In genomic region chr1:230825061-230825803, GRCh38 we compare ENCODE assay signal across 10 cellular contexts. TPM values are rescaled to one million over a fixed set of nuclear protein-coding genes. Genes with fewer than 3 reads are reported as not detected.
DNase-seq lines count a peak whose midpoint lies in the region; ATAC-seq, FAIRE-seq and TF ChIP-seq lines count a peak whose summit lies in the region.
"Had no signal": no experiment of that assay in that cellular context is flagged by ENCODE, and none has a peak within 500 bp of the region (broad histone marks: within the 10 kb centered on the region; RNA-seq: fewer than 3 reads in every experiment).

No MANE protein-coding gene starts in this region.

- DNase-seq in NCI-H82 (lab: John Stamatoyannopoulos, UW), result peak; percentile 25
- no peak for DNase-seq in NCI-H82 treated with DMSO at 0.1 percent for 48 hours (lab: John Stamatoyannopoulos, UW; ENCODE audit: unreplicated experiment)
- DNase-seq in astrocyte (ENCODE audit: low read depth), result peak; percentile 66
- DNase-seq in hepatocyte (ENCODE audit: low spot score), result peak; percentile 73
- DNase-seq in upper lobe of right lung, result no peak
- DNase-seq in NCI-H146 treated with DMSO at 0.1 percent for 48 hours (lab: John Stamatoyannopoulos, UW; ENCODE audit: unreplicated experiment), result no peak
- no peak for DNase-seq in KBM-7
- DNase-seq: activated effector memory CD4-positive, alpha-beta T cell treated with anti-CD3 and anti-CD28 coated beads, Interleukin-2, amount 50 U/mL, for 16 hours; Caco-2 had no signal

- H3K27me3 Mint-ChIP-seq in astrocyte (ENCODE audit: low read depth, unreplicated experiment), result no peaks in the 10 kb centered on the region

- H3K9me3 ChIP-seq in astrocyte (ENCODE audit: insufficient read depth, low read depth, low read length) (no peaks in the 10 kb centered on the region), hepatocyte (ENCODE audit: low read depth) (no peaks in the 10 kb centered on the region), upper lobe of right lung (no peaks in the 10 kb centered on the region)
- H3K9me3 ChIP-seq: Caco-2 had no signal

- peak overlapping the region; percentile 37 for H3K9ac ChIP-seq in astrocyte (ENCODE audit: low read length)

- in situ Hi-C loops in KBM-7 (cut with MboI; ENCODE audit: low pct_unique_long_range_greater_than_20kb, low sequenced_read_pairs), result no loop called here

- WGBS in hepatocyte (ENCODE audit: low lambda C conversion rate, missing lambda C conversion rate), result 59% methylated on average over 9 of the region's 9 CpGs

- TF ChIP-seq CTCF in astrocyte (IDR thresholded peaks at IDR 0.05; ENCODE audit: insufficient read depth, low read depth, low read length) (no peak), hepatocyte (IDR thresholded peaks at IDR 0.05; ENCODE audit: poor library complexity) (no peak), upper lobe of right lung (IDR thresholded peaks at IDR 0.05) (no peak)

- H2AFZ ChIP-seq in astrocyte (ENCODE audit: low read depth, low read length) (no peak overlapping the region), hepatocyte (no peak overlapping the region)

- no peaks in the 10 kb centered on the region for H4K20me1 ChIP-seq in astrocyte (ENCODE audit: insufficient read depth, low read length)
- H4K20me1 ChIP-seq in hepatocyte (ENCODE audit: insufficient read depth, poor library complexity, severe bottlenecking), result no peaks in the 10 kb centered on the region

- intact Hi-C loops in upper lobe of right lung (cut with DNase I), result no loop called here

- H3K79me2 ChIP-seq in astrocyte (ENCODE audit: insufficient read depth, low read length) (no peaks in the 10 kb centered on the region), hepatocyte (no peaks in the 10 kb centered on the region)

- H3K36me3 ChIP-seq in astrocyte (ENCODE audit: insufficient read depth, low read length) (no peaks in the 10 kb centered on the region), hepatocyte (replicated peaks; ENCODE audit: insufficient read depth, low read depth) (no peaks in the 10 kb centered on the region), upper lobe of right lung (no peaks in the 10 kb centered on the region)

- H3K36me3 Mint-ChIP-seq in astrocyte (ENCODE audit: low read depth, unreplicated experiment), result peaks cover 17% of the 10 kb centered on the region

- H3K9me2 ChIP-seq in hepatocyte (replicated peaks; ENCODE audit: insufficient read depth), result no peaks in the 10 kb centered on the region

- H3K4me1 Mint-ChIP-seq in astrocyte (ENCODE audit: low read depth, unreplicated experiment), result peaks cover 22% of the 10 kb centered on the region

- H3K27ac Mint-ChIP-seq in astrocyte (ENCODE audit: unreplicated experiment), result peak overlapping the region; percentile 30

- FAIRE-seq in astrocyte (lab: Jason Lieb, UNC), result no peak

- peaks cover 4% of the 10 kb centered on the region for H3K9me3 Mint-ChIP-seq in astrocyte (ENCODE audit: unreplicated experiment)

- H3K4me2 ChIP-seq in astrocyte (ENCODE audit: low read length) (peak overlapping the region; percentile 30), hepatocyte (peak overlapping the region; percentile 0)

- H3K4me3 ChIP-seq in astrocyte (ENCODE audit: insufficient read depth, low read depth, low read length) (no peak overlapping the region), hepatocyte (no peak overlapping the region), upper lobe of right lung (no peak overlapping the region)

- H3K27me3 ChIP-seq in astrocyte (ENCODE audit: insufficient read depth, low read length) (no peaks in the 10 kb centered on the region), hepatocyte (no peaks in the 10 kb centered on the region), upper lobe of right lung (no peaks in the 10 kb centered on the region)

- H3K4me1 ChIP-seq in astrocyte (ENCODE audit: insufficient read depth, low read length) (peaks cover 25% of the 10 kb centered on the region), hepatocyte (ENCODE audit: insufficient read depth) (peaks cover 27% of the 10 kb centered on the region), upper lobe of right lung (peaks cover 21% of the 10 kb centered on the region)
- H3K4me1 ChIP-seq: Caco-2 had no signal

- H3K4me3 Mint-ChIP-seq in astrocyte (ENCODE audit: unreplicated experiment), result no peak overlapping the region

- ATAC-seq in upper lobe of right lung (peak; percentile 38), GM19467 (IDR thresholded peaks at IDR 0.05; ENCODE audit: unreplicated experiment) (no peak)

- H3K27ac ChIP-seq in astrocyte (ENCODE audit: low read depth, low read length), result peak overlapping the region; percentile 49
- peak overlapping the region; percentile 84 for H3K27ac ChIP-seq in hepatocyte
- H3K27ac ChIP-seq in upper lobe of right lung, result peak overlapping the region; percentile 47

RNA-seq across cellular contexts. Expression of gene C1orf198, which starts 43.1 kb away (rescaled TPM):
- total RNA-seq in astrocyte, result 102 and 107 TPM in 2 replicates
- total RNA-seq in hepatocyte, result 54.1 and 56.9 TPM in 2 replicates
- polyA plus RNA-seq in hepatocyte, result 41.4 and 50.1 TPM in 2 replicates
- 159 TPM for total RNA-seq in upper lobe of right lung

Comparison
In these comparisons a context has a peak if more than half of its experiments do, and no peak if none do; other contexts are left out.
1. DNase-seq: peak in NCI-H82 (single experiment), astrocyte (single experiment) and hepatocyte (single experiment); none in NCI-H82 treated with DMSO at 0.1 percent for 48 hours (single experiment), upper lobe of right lung (single experiment), NCI-H146 treated with DMSO at 0.1 percent for 48 hours (single experiment) and KBM-7 (single experiment).
2. Peak in every context shown above with its lines, with median percentiles within 50 percentile points of each other: H3K27ac ChIP-seq.